19 cellular contexts compared by ENCODE assay signal in the genomic region with DNA sequence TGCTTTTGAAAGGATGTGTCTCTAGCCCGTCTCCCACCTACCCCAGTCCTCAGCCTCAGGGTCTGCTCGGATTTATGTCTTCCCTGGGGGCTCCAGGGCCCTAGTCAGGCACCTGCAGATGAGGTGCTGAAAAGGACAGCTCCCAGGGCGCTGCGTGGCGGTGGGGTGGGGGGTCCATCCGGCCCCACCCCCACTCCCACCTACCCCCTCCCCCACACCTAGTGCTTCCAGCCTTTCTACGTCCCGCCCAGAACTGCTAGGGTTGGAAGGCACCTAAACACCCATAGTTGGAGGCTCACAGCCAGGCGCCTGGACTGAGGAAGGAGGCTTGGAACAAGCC. TPM values are rescaled to one million over a fixed set of nuclear protein-coding genes. Genes with fewer than 3 reads are reported as not detected.
DNase-seq lines count a peak whose midpoint lies in the region; ATAC-seq and TF ChIP-seq lines count a peak whose summit lies in the region.
"Had no signal": no experiment of that assay in that cellular context is flagged by ENCODE, and none has a peak within 500 bp of the region (broad histone marks: within the 10 kb centered on the region; RNA-seq: fewer than 3 reads in every experiment).

No MANE protein-coding gene starts in this region.

- H3K4me3 ChIP-seq in SK-N-SH (ENCODE audit: low read depth in 2 of 2, low read length in 1 of 2) (no peak overlapping the region), left lung (no peak overlapping the region), smooth muscle cell (no peak overlapping the region)
- H3K4me3 ChIP-seq: BLaER1, MG63 had no signal

- peak overlapping the region; percentile 64 for H3K4me3 Mint-ChIP-seq in chondrocyte (ENCODE audit: unreplicated experiment)
- H3K4me3 Mint-ChIP-seq: activated naive CD8-positive, alpha-beta T cell; stimulated activated memory B cell treated with anti-CD40 and anti-IgM and Interleukin-4, amounts not matched to agents 10 μg/mL and 1 μg/mL and 100 μg/mL, for 72 hours had no signal

- DNase-seq in SK-N-SH: no peak
- DNase-seq in chondrocyte (ENCODE audit: low spot score): no peak
- no peak for DNase-seq in left lung
- DNase-seq in smooth muscle cell (lab: John Stamatoyannopoulos, UW; ENCODE audit: unreplicated experiment): no peak
- DNase-seq in NCI-H345 treated with DMSO at 0.1 percent for 48 hours (lab: John Stamatoyannopoulos, UW; ENCODE audit: unreplicated experiment): no peak
- DNase-seq in cerebellar nuclear complex (lab: John Stamatoyannopoulos, UW): no peak
- DNase-seq: brain microvascular endothelial cell, DMS 273 treated with DMSO at 0.1 percent for 48 hours, MG63, NCI-H1694 treated with DMSO at 0.1 percent for 48 hours, NCI-H446, tibial artery had no signal

- peaks cover 28% of the 10 kb centered on the region for H3K4me1 Mint-ChIP-seq in chondrocyte (ENCODE audit: low read depth)

- no peak overlapping the region for H3K27ac ChIP-seq in SK-N-SH (ENCODE audit: low read depth in 2 of 2, low read length in 1 of 2)
- H3K27ac ChIP-seq in left lung: no peak overlapping the region
- no peak overlapping the region for H3K27ac ChIP-seq in smooth muscle cell (ENCODE audit: low read depth)
- H3K27ac ChIP-seq: 22Rv1, BLaER1, brain microvascular endothelial cell, tibial artery had no signal

- no peaks in the 10 kb centered on the region for H3K36me3 Mint-ChIP-seq in chondrocyte (ENCODE audit: low read depth)
- H3K36me3 Mint-ChIP-seq: activated naive CD8-positive, alpha-beta T cell; stimulated activated memory B cell treated with anti-CD40 and anti-IgM and Interleukin-4, amounts not matched to agents 10 μg/mL and 1 μg/mL and 100 μg/mL, for 72 hours had no signal

- no peaks in the 10 kb centered on the region for H3K9me2 ChIP-seq in SK-N-SH

- WGBS in SK-N-SH (ENCODE audit: low lambda C conversion rate): 36% methylated on average over 8 of the region's 9 CpGs
- WGBS in smooth muscle cell (ENCODE audit: low lambda C conversion rate): 10% methylated on average over 9 of the region's 9 CpGs

- H3F3A ChIP-seq in SK-N-SH (replicated peaks; ENCODE audit: insufficient read depth) (no peaks in the 10 kb centered on the region), smooth muscle cell (ENCODE audit: low read depth) (no peaks in the 10 kb centered on the region)

- no peaks in the 10 kb centered on the region for H3K36me3 ChIP-seq in SK-N-SH (replicated peaks in 1 of 2; ENCODE audit: control insufficient read depth in 1 of 2, insufficient read depth in 2 of 2, low read length in 1 of 2)
- no peaks in the 10 kb centered on the region for H3K36me3 ChIP-seq in left lung
- no peaks in the 10 kb centered on the region for H3K36me3 ChIP-seq in smooth muscle cell (ENCODE audit: low read depth)
- H3K36me3 ChIP-seq: BLaER1, brain microvascular endothelial cell, MG63, tibial artery had no signal

- H3K27me3 ChIP-seq in SK-N-SH (ENCODE audit: insufficient read depth) (peaks cover 79% of the 10 kb centered on the region), left lung (peaks cover 61 to 99% of the 10 kb centered on the region in 2 donors), smooth muscle cell (ENCODE audit: low read depth) (peaks cover 100% of the 10 kb centered on the region)

- H3K9me3 Mint-ChIP-seq in chondrocyte (ENCODE audit: low read depth): no peaks in the 10 kb centered on the region
- H3K9me3 Mint-ChIP-seq: stimulated activated memory B cell treated with anti-CD40 and anti-IgM and Interleukin-4, amounts not matched to agents 10 μg/mL and 1 μg/mL and 100 μg/mL, for 72 hours had no signal

- H3K27ac Mint-ChIP-seq in chondrocyte (ENCODE audit: unreplicated experiment): no peak overlapping the region
- H3K27ac Mint-ChIP-seq: activated naive CD8-positive, alpha-beta T cell; stimulated activated memory B cell treated with anti-CD40 and anti-IgM and Interleukin-4, amounts not matched to agents 10 μg/mL and 1 μg/mL and 100 μg/mL, for 72 hours had no signal

- no peak overlapping the region for H2AFZ ChIP-seq in SK-N-SH (ENCODE audit: low read depth)
- H2AFZ ChIP-seq in smooth muscle cell (ENCODE audit: low read depth): no peak overlapping the region

- no peaks in the 10 kb centered on the region for H4K20me1 ChIP-seq in SK-N-SH (ENCODE audit: insufficient read depth)
- no peaks in the 10 kb centered on the region for H4K20me1 ChIP-seq in smooth muscle cell (ENCODE audit: low read depth)

- TF ChIP-seq CTCF in SK-N-SH (IDR thresholded peaks at IDR 0.05) (no peak), chondrocyte (IDR thresholded peaks at IDR 0.05) (no peak), left lung (IDR thresholded peaks at IDR 0.05) (no peak), smooth muscle cell (IDR thresholded peaks at IDR 0.05; ENCODE audit: borderline replicate concordance, insufficient read depth, poor library complexity, severe bottlenecking) (no peak)

- intact Hi-C loops in left lung (cut with DNase I): no loop called here

- no peak overlapping the region for H3K4me2 ChIP-seq in SK-N-SH
- peak overlapping the region; percentile 71 for H3K4me2 ChIP-seq in smooth muscle cell
- H3K4me2 ChIP-seq: BLaER1 had no signal

- H3K79me2 ChIP-seq in SK-N-SH (ENCODE audit: insufficient read depth): no peaks in the 10 kb centered on the region
- no peaks in the 10 kb centered on the region for H3K79me2 ChIP-seq in smooth muscle cell (ENCODE audit: low read depth)

- no peak for TF ChIP-seq EP300 in SK-N-SH (IDR thresholded peaks at IDR 0.05; ENCODE audit: borderline replicate concordance in 1 of 2, low read depth in 1 of 2, low read length in 1 of 2)

- POLR2A ChIA-PET in SK-N-SH (lab: Yijun Ruan, JAX): no interaction called here

- no peak for TF ChIP-seq RAD21 in SK-N-SH (IDR thresholded peaks at IDR 0.05; ENCODE audit: low read length)

- H3K4me1 ChIP-seq in SK-N-SH (ENCODE audit: control insufficient read depth in 1 of 2, insufficient read depth in 2 of 2, low read depth in 1 of 2, low read length in 1 of 2) (peaks cover 4 to 27% of the 10 kb centered on the region in 2 experiments; a peak in 1 of 4 replicates), left lung (peaks cover 9 to 44% of the 10 kb centered on the region in 2 donors), smooth muscle cell (ENCODE audit: low read depth) (peaks cover 28% of the 10 kb centered on the region)
- H3K4me1 ChIP-seq: BLaER1 had no signal

- no peak overlapping the region for H3K9ac ChIP-seq in SK-N-SH
- no peak overlapping the region for H3K9ac ChIP-seq in smooth muscle cell (ENCODE audit: low read depth)
- H3K9ac ChIP-seq: BLaER1 had no signal

- H3K9me3 ChIP-seq in SK-N-SH: no peaks in the 10 kb centered on the region
- no peaks in the 10 kb centered on the region for H3K9me3 ChIP-seq in left lung
- H3K9me3 ChIP-seq in smooth muscle cell (replicated peaks; ENCODE audit: low read depth): no peaks in the 10 kb centered on the region
- H3K9me3 ChIP-seq: MG63, tibial artery had no signal

- ATAC-seq in SK-N-SH treated with all-trans-retinoic acid at 6 μM for 48 hours: no peak
- peak; percentile 31 for ATAC-seq in left lung
- no peak for ATAC-seq in GM21723 (IDR thresholded peaks at IDR 0.05; ENCODE audit: unreplicated experiment)
- ATAC-seq: esophagus mucosa; stimulated activated memory B cell treated with anti-CD40 and anti-IgM and Interleukin-4, amounts not matched to agents 10 μg/mL and 1 μg/mL and 100 μg/mL, for 72 hours had no signal

- peaks cover 75% of the 10 kb centered on the region for H3K27me3 Mint-ChIP-seq in chondrocyte (ENCODE audit: low read depth)

- CTCF ChIA-PET in SK-N-SH (lab: Yijun Ruan, JAX): no interaction called here

TF ChIP-seq in SK-N-SH treated with all-trans-retinoic acid at 6 μM for 48 hours, 23 proteins besides CTCF, POLR2A, EP300 and RAD21:
- no peak for TF ChIP-seq ZNF565 (CRISPR knock-in tag; conservative IDR thresholded peaks at IDR 0.05; ENCODE audit: low read depth)
- TF ChIP-seq TSHZ2 (CRISPR knock-in tag; IDR thresholded peaks at IDR 0.05): no peak

RNA-seq across cellular contexts. Expression of gene ROBO3, which starts 1.4 kb away (rescaled TPM):
- polyA plus RNA-seq in SK-N-SH (2012; rRNA removed): 59.8 and 61.2 TPM in 2 replicates
- polyA plus RNA-seq in SK-N-SH (2012; cell fraction: cytosol; rRNA removed): 14.5 and 21.9 TPM in 2 replicates
- 309 and 336 TPM in 2 replicates for polyA plus RNA-seq in SK-N-SH (2012; cell fraction: nucleus; rRNA removed)
- total RNA-seq in chondrocyte: 4.9 to 12.0 TPM (median 10.9 TPM) in 3 replicates
- total RNA-seq in left lung: 10 to 100 TPM; 11.0 to 11.4 TPM
- 8.9 and 10.4 TPM in 2 replicates for total RNA-seq in smooth muscle cell
- 10.8 and 12.8 TPM in 2 replicates for polyA plus RNA-seq in smooth muscle cell

RNA-seq across cellular contexts. Expression of gene ROBO4, which starts 33.9 kb away (rescaled TPM):
- 0.31 and 0.95 TPM in 2 replicates for polyA plus RNA-seq in SK-N-SH (2012; rRNA removed)
- polyA plus RNA-seq in SK-N-SH (2012; cell fraction: cytosol; rRNA removed): 0.13 and 0.45 TPM in 2 replicates
- polyA plus RNA-seq in SK-N-SH (2012; cell fraction: nucleus; rRNA removed): 1.9 and 2.2 TPM in 2 replicates
- not detected in 3 replicates for total RNA-seq in chondrocyte
- 10 to 100 TPM; 38.2 to 39.4 TPM for total RNA-seq in left lung
- total RNA-seq in smooth muscle cell: not detected in 2 replicates
- polyA plus RNA-seq in smooth muscle cell: 0.06 and 0.40 TPM in 2 replicates

RNA-seq across cellular contexts. Expression of gene HEPN1, which starts 55.3 kb away (rescaled TPM):
- not detected in 2 replicates for polyA plus RNA-seq in SK-N-SH (2012; rRNA removed)
- polyA plus RNA-seq in SK-N-SH (2012; cell fraction: cytosol; rRNA removed): not detected in 2 replicates
- polyA plus RNA-seq in SK-N-SH (2012; cell fraction: nucleus; rRNA removed): not detected in 2 replicates
- total RNA-seq in chondrocyte: not detected in 3 replicates
- total RNA-seq in left lung: not detected
- total RNA-seq in smooth muscle cell: not detected in 2 replicates
- polyA plus RNA-seq in smooth muscle cell: not detected in 2 replicates
- total RNA-seq: esophagus mucosa had no signal

Comparison
In these comparisons a context has a peak if more than half of its experiments do, and no peak if none do; other contexts are left out.
1. RNA of gene ROBO4, which starts 33.9 kb away (total RNA-seq): 38.2 to 39.4 TPM in left lung; not detected in smooth muscle cell and not detected in chondrocyte; every median in the first group is over 10 times any median in the second.